Comparison of ENCODE assay signal across 14 cellular contexts in genomic region chr2:40287815-40288214, GRCh38.
A peak's percentile ranks its signal among the peaks of the same experiment; 100 is the strongest.
DNase-seq lines count a peak whose midpoint lies in the region; ATAC-seq and TF ChIP-seq lines count a peak whose summit lies in the region.
"Had no signal": no experiment of that assay in that cellular context is flagged by ENCODE, and none has a peak within 500 bp of the region (broad histone marks: within the 10 kb centered on the region; RNA-seq: fewer than 3 reads in every experiment).

No MANE protein-coding gene starts in this region.

- no peaks in the 10 kb centered on the region for H3K9me3 ChIP-seq in BLaER1 treated with 17β-estradiol and CSF1 and Interleukin-3, amounts not matched to agents 10 nM and 100 nM (replicated peaks in 1 of 11)
- no peaks in the 10 kb centered on the region for H3K9me3 ChIP-seq in H9 (ENCODE audit: control insufficient read depth, low read depth, low read length)

- H3K4me3 Mint-ChIP-seq in H9: no peak overlapping the region
- H3K4me3 Mint-ChIP-seq: CD4-positive, alpha-beta memory T cell had no signal

- no peaks in the 10 kb centered on the region for H3K9me3 Mint-ChIP-seq in H9

- H2BK5ac ChIP-seq in H9 (ENCODE audit: insufficient read length, low read length): no peak overlapping the region

- H3K36me3 Mint-ChIP-seq in H9 (ENCODE audit: insufficient read depth in 1 of 3, low read depth in 3 of 3): no peaks in the 10 kb centered on the region
- H3K36me3 Mint-ChIP-seq: CD4-positive, alpha-beta memory T cell had no signal

- H4K20me1 ChIP-seq in BLaER1 treated with 17β-estradiol and CSF1 and Interleukin-3, amounts not matched to agents 10 nM and 100 nM: peaks cover 0 to 12% (median 0%) of the 10 kb centered on the region in 11 experiments; a peak in 2 of 22 replicates
- no peaks in the 10 kb centered on the region for H4K20me1 ChIP-seq in H9 (ENCODE audit: control insufficient read depth, insufficient read depth, insufficient read length)

- no peak overlapping the region for H3T11ph ChIP-seq in H9 (ENCODE audit: low read length)

- peaks cover 0 to 3% of the 10 kb centered on the region in 2 experiments; a peak in 1 of 4 replicates for H3K4me1 Mint-ChIP-seq in H9

- no peak overlapping the region; the same call in 1 of the 2 replicates for H3K14ac ChIP-seq in H9 (ENCODE audit: insufficient read depth, low read length)

- WGBS in H9 (ENCODE audit: extremely low coverage, insufficient read length, low lambda C conversion rate): no CpG with 5 or more reads among the region's 2 CpGs

- no peak overlapping the region for H2AK5ac ChIP-seq in H9 (ENCODE audit: insufficient read length, low read length)

- H3K27me3 Mint-ChIP-seq in H9 (ENCODE audit: low read depth): no peaks in the 10 kb centered on the region
- H3K27me3 Mint-ChIP-seq: CD4-positive, alpha-beta memory T cell had no signal

- no peak overlapping the region for H4K5ac ChIP-seq in H9 (ENCODE audit: insufficient read length, low read depth, low read length)

- H2BK120ac ChIP-seq in H9 (ENCODE audit: low read depth, low read length, poor library complexity, severe bottlenecking): no peak overlapping the region

- no peak overlapping the region for H3K56ac ChIP-seq in H9 (ENCODE audit: insufficient read length, low read depth, low read length)

- no peak overlapping the region for H2BK12ac ChIP-seq in H9 (ENCODE audit: insufficient read length, low read depth, low read length)

- no peak overlapping the region for H3K4me3 ChIP-seq in BLaER1 treated with 17β-estradiol and CSF1 and Interleukin-3, amounts not matched to agents 10 nM and 100 nM

- no peak overlapping the region for H3K4ac ChIP-seq in H9 (ENCODE audit: low read depth, low read length)

- no peak for ATAC-seq in GM18519 (IDR thresholded peaks at IDR 0.05; ENCODE audit: low FRiP score, unreplicated experiment)

- peak overlapping the region; percentile 7 to 68 (median 43); a peak in 19 of 22 replicates for H3K4me2 ChIP-seq in BLaER1 treated with 17β-estradiol and CSF1 and Interleukin-3, amounts not matched to agents 10 nM and 100 nM
- no peak overlapping the region for H3K4me2 ChIP-seq in H9 (ENCODE audit: insufficient read depth, insufficient read length, low read length)

- no peak overlapping the region for H3K27ac ChIP-seq in BLaER1 treated with 17β-estradiol and CSF1 and Interleukin-3, amounts not matched to agents 10 nM and 100 nM
- H3K27ac ChIP-seq in H9 (ENCODE audit: insufficient read length, low read depth, low read length): no peak overlapping the region

- H2AFZ ChIP-seq in H9 (ENCODE audit: low read length): no peak overlapping the region

- no peak for DNase-seq in H9
- DNase-seq in NOMO-1 treated with DMSO at 0.1 percent for 48 hours (lab: John Stamatoyannopoulos, UW; ENCODE audit: unreplicated experiment): peak; percentile 48
- peak; percentile 31 for DNase-seq in medulla oblongata (ENCODE audit: extremely low spot score)
- DNase-seq in stimulated activated CD4-positive, alpha-beta T cell treated with anti-CD3 and anti-CD28 coated beads, Interleukin-2, amount 100 ng/mL, for 24 hours: no peak
- no peak for DNase-seq in activated CD8-positive, alpha-beta memory T cell treated with anti-CD3 and anti-CD28 coated beads for 24 hours
- DNase-seq: AML-193; CD4-positive, alpha-beta memory T cell; DMS79; GDM1; NCI-H1048; NCI-H446; SHP77 treated with DMSO at 0.1 percent for 48 hours had no signal

- no peaks in the 10 kb centered on the region for H3K79me1 ChIP-seq in H9 (ENCODE audit: insufficient read depth, low read depth, low read length, poor library complexity, severe bottlenecking)

- no peaks in the 10 kb centered on the region for H3K27me3 ChIP-seq in BLaER1 treated with 17β-estradiol and CSF1 and Interleukin-3, amounts not matched to agents 10 nM and 100 nM
- H3K27me3 ChIP-seq in H9 (ENCODE audit: insufficient read depth, low read length): no peaks in the 10 kb centered on the region

- no peaks in the 10 kb centered on the region for H3K23me2 ChIP-seq in H9 (ENCODE audit: insufficient read length, low read depth, low read length, poor library complexity, severe bottlenecking)

- H2BK20ac ChIP-seq in H9 (ENCODE audit: low read depth, low read length, poor library complexity, severe bottlenecking): no peak overlapping the region

- peak overlapping the region in 2 of 3 experiments; percentile 85 to 91; a peak in 2 of 7 replicates for H3K27ac Mint-ChIP-seq in H9
- H3K27ac Mint-ChIP-seq: CD4-positive, alpha-beta memory T cell had no signal

- H3K4me1 ChIP-seq in BLaER1 treated with 17β-estradiol and CSF1 and Interleukin-3, amounts not matched to agents 10 nM and 100 nM: peaks cover 25 to 54% (median 51%) of the 10 kb centered on the region in 10 experiments
- H3K4me1 ChIP-seq in H9 (ENCODE audit: insufficient read depth, low read length): no peaks in the 10 kb centered on the region

- no peak overlapping the region for H4K8ac ChIP-seq in H9 (replicated peaks; ENCODE audit: insufficient read length, low read depth, low read length)

- no peak overlapping the region for H3K18ac ChIP-seq in H9 (ENCODE audit: insufficient read length, low read depth, low read length)

- H2BK15ac ChIP-seq in H9 (ENCODE audit: low read depth, low read length): no peak overlapping the region

- H3K36me3 ChIP-seq in BLaER1 treated with 17β-estradiol and CSF1 and Interleukin-3, amounts not matched to agents 10 nM and 100 nM: 0 out of 22 replicates have a peak, but pooled peaks cover 0 to 9% (median 0%) of the 10 kb centered on the region in 11 experiments

- H3K23ac ChIP-seq in H9 (ENCODE audit: insufficient read length, low read depth, low read length): no peak overlapping the region

- H3K9ac ChIP-seq in BLaER1 treated with 17β-estradiol and CSF1 and Interleukin-3, amounts not matched to agents 10 nM and 100 nM: no peak overlapping the region
- H3K9ac ChIP-seq in H9 (ENCODE audit: extremely low read depth, insufficient read length, low read length): no peak overlapping the region

- no peak overlapping the region for H4K91ac ChIP-seq in H9 (ENCODE audit: insufficient read length, low read depth, low read length)

- H3K79me2 ChIP-seq in H9 (ENCODE audit: insufficient read depth, low read length): no peaks in the 10 kb centered on the region

- no peak for TF ChIP-seq CTCF in H9 (conservative IDR thresholded peaks at IDR 0.05)

Comparison
In these comparisons a context has a peak if more than half of its experiments do, and no peak if none do; other contexts are left out.
1. DNase-seq: peak in NOMO-1 treated with DMSO at 0.1 percent for 48 hours (single experiment) and medulla oblongata (single experiment); none in H9 (single experiment), stimulated activated CD4-positive, alpha-beta T cell treated with anti-CD3 and anti-CD28 coated beads, Interleukin-2, amount 100 ng/mL, for 24 hours (0 of 2) and activated CD8-positive, alpha-beta memory T cell treated with anti-CD3 and anti-CD28 coated beads for 24 hours (single experiment).